1 cellular context compared by ENCODE assay signal in the genomic region with DNA sequence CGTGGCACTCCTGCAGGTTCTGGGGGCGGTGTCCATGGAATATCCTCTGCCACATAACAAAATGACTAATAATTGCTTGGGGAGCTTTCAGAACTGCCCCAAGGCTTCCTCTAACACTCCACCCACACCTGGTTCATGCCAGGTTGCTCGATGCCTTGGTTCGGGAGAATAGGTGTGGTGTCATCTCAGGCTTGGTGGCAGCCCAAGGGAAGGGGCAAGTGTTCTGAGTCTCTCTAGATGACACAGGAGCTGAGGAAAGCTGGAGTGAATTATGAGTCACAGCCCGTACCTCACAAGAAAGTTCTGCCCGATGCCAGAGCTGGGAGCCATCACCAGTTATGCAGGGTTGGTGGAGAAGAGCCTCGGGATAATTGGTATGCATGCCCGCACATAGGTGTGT.
TF ChIP-seq lines count a peak whose summit lies in the region.

No MANE protein-coding gene starts in this region.

TF ChIP-seq in HCT116, 20 proteins besides CTCF, POLR2A, EP300 and RAD21 (continued from another document):
- TF ChIP-seq, protein P1, sequence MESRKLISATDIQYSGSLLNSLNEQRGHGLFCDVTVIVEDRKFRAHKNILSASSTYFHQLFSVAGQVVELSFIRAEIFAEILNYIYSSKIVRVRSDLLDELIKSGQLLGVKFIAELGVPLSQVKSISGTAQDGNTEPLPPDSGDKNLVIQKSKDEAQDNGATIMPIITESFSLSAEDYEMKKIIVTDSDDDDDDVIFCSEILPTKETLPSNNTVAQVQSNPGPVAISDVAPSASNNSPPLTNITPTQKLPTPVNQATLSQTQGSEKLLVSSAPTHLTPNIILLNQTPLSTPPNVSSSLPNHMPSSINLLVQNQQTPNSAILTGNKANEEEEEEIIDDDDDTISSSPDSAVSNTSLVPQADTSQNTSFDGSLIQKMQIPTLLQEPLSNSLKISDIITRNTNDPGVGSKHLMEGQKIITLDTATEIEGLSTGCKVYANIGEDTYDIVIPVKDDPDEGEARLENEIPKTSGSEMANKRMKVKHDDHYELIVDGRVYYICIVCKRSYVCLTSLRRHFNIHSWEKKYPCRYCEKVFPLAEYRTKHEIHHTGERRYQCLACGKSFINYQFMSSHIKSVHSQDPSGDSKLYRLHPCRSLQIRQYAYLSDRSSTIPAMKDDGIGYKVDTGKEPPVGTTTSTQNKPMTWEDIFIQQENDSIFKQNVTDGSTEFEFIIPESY (IDR thresholded peaks at IDR 0.05; ENCODE audit: extremely low read depth, insufficient replicate concordance, low read length): no peak
- TF ChIP-seq SIN3A (IDR thresholded peaks at IDR 0.05; ENCODE audit: low read depth): no peak
